Comparison of ENCODE assay signal across 29 cellular contexts in genomic region chr14:36078080-36078479, GRCh38.
DNase-seq lines count a peak whose midpoint lies in the region; ATAC-seq, FAIRE-seq and TF ChIP-seq lines count a peak whose summit lies in the region.
"Had no signal": no experiment of that assay in that cellular context is flagged by ENCODE, and none has a peak within 500 bp of the region (broad histone marks: within the 10 kb centered on the region; RNA-seq: fewer than 3 reads in every experiment).

No MANE protein-coding gene starts in this region.

- TF ChIP-seq CTCF in HepG2 (CRISPR knock-in tag; IDR thresholded peaks at IDR 0.05), result no peak
- no peak for TF ChIP-seq CTCF in right lobe of liver (IDR thresholded peaks at IDR 0.05)

- H3K9me3 ChIP-seq in HepG2 (ENCODE audit: low read length) (no peaks in the 10 kb centered on the region), right lobe of liver (no peaks in the 10 kb centered on the region)
- H3K9me3 ChIP-seq: A549, BE2C, BLaER1 had no signal

- no peaks in the 10 kb centered on the region for H4K20me1 ChIP-seq in HepG2 (ENCODE audit: insufficient read depth, low read length)
- H4K20me1 ChIP-seq: BLaER1; BLaER1 treated with 17β-estradiol and CSF1 and Interleukin-3, amounts not matched to agents 10 nM and 100 nM had no signal

- TF ChIP-seq RAD21 in HepG2 (CRISPR knock-in tag; IDR thresholded peaks at IDR 0.05), result no peak

- no peaks in the 10 kb centered on the region for H3K4me1 ChIP-seq in HepG2 (ENCODE audit: insufficient read depth, low read length)
- no peaks in the 10 kb centered on the region for H3K4me1 ChIP-seq in right lobe of liver
- H3K4me1 ChIP-seq: A549, BE2C, Caco-2 had no signal

- DNase-seq in HepG2 (ENCODE audit: low spot score), result no peak
- no peak for DNase-seq in right lobe of liver
- DNase-seq: 8988T; ACHN; AML-193; BE2C; C1 segment of cervical spinal cord; Caco-2; Calu3; CD4-positive, alpha-beta memory T cell; CD4-positive, alpha-beta T cell; CD4-positive, CD25-positive, alpha-beta regulatory T cell; CD8-positive, alpha-beta memory T cell; CD8-positive, alpha-beta T cell; COR-L47; DMS 273 treated with DMSO at 0.1 percent for 48 hours; DMS153; DMS53; DMS79; DMS79 treated with DMSO at 0.1 percent for 48 hours; DND-41; EL had no signal

- POLR2A ChIA-PET in HepG2 (lab: Yijun Ruan, JAX), result no interaction called here

- H3K27me3 ChIP-seq in HepG2 (ENCODE audit: control insufficient read depth in 1 of 2, insufficient read depth in 2 of 2, low read length in 2 of 2), result peaks cover 2 to 4% of the 10 kb centered on the region in 2 experiments; a peak in 1 of 5 replicates
- no peaks in the 10 kb centered on the region for H3K27me3 ChIP-seq in right lobe of liver
- H3K27me3 ChIP-seq: BE2C; BLaER1; BLaER1 treated with 17β-estradiol and CSF1 and Interleukin-3, amounts not matched to agents 10 nM and 100 nM had no signal

- TF ChIP-seq EP300 in HepG2 (IDR thresholded peaks at IDR 0.05; ENCODE audit: low read depth in 2 of 2, low read length in 2 of 2), result no peak
- no peak for TF ChIP-seq EP300 in HepG2 (CRISPR knock-in tag; IDR thresholded peaks at IDR 0.05; ENCODE audit: borderline replicate concordance)

- H3K4me3 ChIP-seq in HepG2 (replicated peaks in 1 of 3; ENCODE audit: insufficient read depth in 1 of 3, low read depth in 2 of 3, low read length in 3 of 3) (no peak overlapping the region), right lobe of liver (no peak overlapping the region)
- H3K4me3 ChIP-seq: A549; BLaER1; BLaER1 treated with 17β-estradiol and CSF1 and Interleukin-3, amounts not matched to agents 10 nM and 100 nM had no signal

- ATAC-seq in HepG2 (no peak), right lobe of liver (no peak)
- ATAC-seq: A549; CD8-positive, alpha-beta T cell had no signal

- no peak for TF ChIP-seq POLR2A in HepG2 (IDR thresholded peaks at IDR 0.05; ENCODE audit: insufficient read depth in 1 of 2, low read depth in 2 of 2, low read length in 2 of 2)
- TF ChIP-seq POLR2A in right lobe of liver (IDR thresholded peaks at IDR 0.05), result no peak

- BruUV-seq in HepG2 (replicated peaks; lab: Mats Ljungman, UMichigan), result no TSS peak

- CTCF ChIA-PET in HepG2 (lab: Yijun Ruan, JAX; ENCODE audit: low intra/inter-chr PET ratio, low total read pairs), result no interaction called here

- intact Hi-C loops in HepG2 (cut with micrococcal nuclease; ENCODE audit: unreplicated experiment), result no loop called here
- intact Hi-C loops in right lobe of liver (cut with DNase I), result no loop called here

- H3K36me3 ChIP-seq in HepG2 (replicated peaks in 1 of 2; ENCODE audit: control insufficient read depth in 1 of 2, insufficient read depth in 2 of 2, low read length in 2 of 2), result no peaks in the 10 kb centered on the region
- H3K36me3 ChIP-seq in right lobe of liver, result no peaks in the 10 kb centered on the region
- H3K36me3 ChIP-seq: BE2C; BLaER1; BLaER1 treated with 17β-estradiol and CSF1 and Interleukin-3, amounts not matched to agents 10 nM and 100 nM had no signal

- FAIRE-seq in HepG2 (lab: Jason Lieb, UNC), result no peak
- FAIRE-seq: A204.1, A549, D721Med had no signal

- in situ Hi-C loops in HepG2 (cut with HindIII; ENCODE audit: extremely low pct_ligation_motif_present, low pct_unique_long_range_greater_than_20kb), result loop anchor here (10.0 kb wide), 1 partner anchor 447 kb away; the partner anchor contains the start of gene NKX2-1

- no peak overlapping the region for H3K4me2 ChIP-seq in HepG2 (ENCODE audit: low read depth, low read length)
- H3K4me2 ChIP-seq: A549; BLaER1; BLaER1 treated with 17β-estradiol and CSF1 and Interleukin-3, amounts not matched to agents 10 nM and 100 nM had no signal

- H3K79me2 ChIP-seq in HepG2 (ENCODE audit: insufficient read depth, low read length), result no peaks in the 10 kb centered on the region

- H3K27ac ChIP-seq in HepG2 (ENCODE audit: extremely low read length, insufficient read depth, low read length) (no peak overlapping the region), right lobe of liver (no peak overlapping the region)
- H3K27ac ChIP-seq: 22Rv1; A549; BLaER1; BLaER1 treated with 17β-estradiol and CSF1 and Interleukin-3, amounts not matched to agents 10 nM and 100 nM; C4-2B had no signal

- no peak overlapping the region for H2AFZ ChIP-seq in HepG2 (ENCODE audit: low read length)

- H3K9ac ChIP-seq in HepG2 (ENCODE audit: insufficient read depth, low read depth, low read length), result no peak overlapping the region
- H3K9ac ChIP-seq: BLaER1; BLaER1 treated with 17β-estradiol and CSF1 and Interleukin-3, amounts not matched to agents 10 nM and 100 nM had no signal

TF ChIP-seq in HepG2, 621 proteins besides CTCF, POLR2A, EP300 and RAD21:
- TF ChIP-seq HNRNPK (IDR thresholded peaks at IDR 0.05; ENCODE audit: low read depth, low read length, poor library complexity, severe bottlenecking) (peak; percentile 91), FOXP4 (CRISPR knock-in tag; IDR thresholded peaks at IDR 0.05) (no peak)
